1 cellular context compared by ENCODE assay signal in genomic region chrX:6574762-6575161, GRCh38.
TF ChIP-seq lines count a peak whose summit lies in the region.

No MANE protein-coding gene starts in this region.

TF ChIP-seq in WTC11, 78 proteins besides CTCF, POLR2A, EP300 and RAD21 (continued from another document):
- TF ChIP-seq ZNF425 (CRISPR knock-in tag; conservative IDR thresholded peaks at IDR 0.05) = no peak
- no peak for TF ChIP-seq ZNF138 (CRISPR knock-in tag; conservative IDR thresholded peaks at IDR 0.05)
- no peak for TF ChIP-seq NFATC4 (CRISPR knock-in tag; IDR thresholded peaks at IDR 0.05)
- no peak for TF ChIP-seq ZNF121 (CRISPR knock-in tag; IDR thresholded peaks at IDR 0.05)
- no peak for TF ChIP-seq FOXK1 (CRISPR knock-in tag; IDR thresholded peaks at IDR 0.05)
- no peak for TF ChIP-seq USF2 (CRISPR knock-in tag; IDR thresholded peaks at IDR 0.05)
- TF ChIP-seq JUN (CRISPR knock-in tag; IDR thresholded peaks at IDR 0.05) = no peak
- no peak for TF ChIP-seq ZNF532 (CRISPR knock-in tag; IDR thresholded peaks at IDR 0.05; ENCODE audit: borderline replicate concordance)
- no peak for TF ChIP-seq ERG (CRISPR knock-in tag; IDR thresholded peaks at IDR 0.05)
- no peak for TF ChIP-seq ZNF512 (CRISPR knock-in tag; IDR thresholded peaks at IDR 0.05; ENCODE audit: borderline replicate concordance)
